In genomic region chr20:37845878-37846277, GRCh38 we compare ENCODE assay signal across 15 cellular contexts. TPM values are rescaled to one million over a fixed set of nuclear protein-coding genes. Genes with fewer than 3 reads are reported as not detected.
"Had no signal": no experiment of that assay in that cellular context is flagged by ENCODE, and none has a peak within 500 bp of the region (broad histone marks: within the 10 kb centered on the region; RNA-seq: fewer than 3 reads in every experiment).

No MANE protein-coding gene starts in this region.

- H3K4me3 Mint-ChIP-seq: activated B cell treated with CpG ODN at 0.5 μM for 24 hours; dendritic cell treated with granulocyte-macrophage colony-stimulating factor and Interleukin-4, amounts not matched to agents 40 ng/mL and 50 ng/mL, for 4 days; effector memory CD8-positive, alpha-beta T cell; T-helper 1 cell treated with Interleukin-12 subunit alpha and Interleukin-12 subunit beta and Interleukin-4 antibody, amounts not matched to agents 30 μg/mL and 1 μg/mL, for 36 hours had no signal

- H3K9me3 ChIP-seq: pancreas, sigmoid colon, uterus had no signal

- H3K27me3 ChIP-seq: pancreas, sigmoid colon, uterus had no signal

- FAIRE-seq: islet of Langerhans, pancreas had no signal

- DNase-seq: activated B cell treated with CpG ODN at 0.5 μM for 24 hours; activated CD4-positive, alpha-beta T cell treated with anti-CD3 and anti-CD28 coated beads for 48 hours; anterior cingulate cortex; effector memory CD8-positive, alpha-beta T cell; foreskin melanocyte; head of caudate nucleus; sigmoid colon; stimulated activated CD4-positive, alpha-beta T cell treated with anti-CD3 and anti-CD28 coated beads, Interleukin-2, amount 100 ng/mL, for 24 hours; uterus had no signal

- H3K4me3 ChIP-seq: lung, pancreas, sigmoid colon, uterus had no signal

- ATAC-seq: effector memory CD8-positive, alpha-beta T cell had no signal

- H3K27ac ChIP-seq: epithelial cell of prostate, pancreas, sigmoid colon, uterus had no signal

- H3K27me3 Mint-ChIP-seq: activated B cell treated with CpG ODN at 0.5 μM for 24 hours; dendritic cell treated with granulocyte-macrophage colony-stimulating factor and Interleukin-4, amounts not matched to agents 40 ng/mL and 50 ng/mL, for 4 days; effector memory CD8-positive, alpha-beta T cell had no signal

- H3K27ac Mint-ChIP-seq: activated B cell treated with CpG ODN at 0.5 μM for 24 hours; effector memory CD8-positive, alpha-beta T cell; T-helper 1 cell treated with Interleukin-12 subunit alpha and Interleukin-12 subunit beta and Interleukin-4 antibody, amounts not matched to agents 30 μg/mL and 1 μg/mL, for 36 hours had no signal

- H3K4me1 ChIP-seq: sigmoid colon, uterus had no signal

- H3K9me3 Mint-ChIP-seq: activated B cell treated with CpG ODN at 0.5 μM for 24 hours; dendritic cell treated with granulocyte-macrophage colony-stimulating factor and Interleukin-4, amounts not matched to agents 40 ng/mL and 50 ng/mL, for 4 days; effector memory CD8-positive, alpha-beta T cell; T-helper 1 cell treated with Interleukin-12 subunit alpha and Interleukin-12 subunit beta and Interleukin-4 antibody, amounts not matched to agents 30 μg/mL and 1 μg/mL, for 36 hours had no signal

- H3K36me3 ChIP-seq: uterus had no signal

RNA-seq across cellular contexts. Expression of gene VSTM2L, which starts 57.0 kb away (rescaled TPM):
- total RNA-seq: activated B cell treated with CpG ODN at 0.5 μM for 24 hours had no signal
